In the genomic region with DNA sequence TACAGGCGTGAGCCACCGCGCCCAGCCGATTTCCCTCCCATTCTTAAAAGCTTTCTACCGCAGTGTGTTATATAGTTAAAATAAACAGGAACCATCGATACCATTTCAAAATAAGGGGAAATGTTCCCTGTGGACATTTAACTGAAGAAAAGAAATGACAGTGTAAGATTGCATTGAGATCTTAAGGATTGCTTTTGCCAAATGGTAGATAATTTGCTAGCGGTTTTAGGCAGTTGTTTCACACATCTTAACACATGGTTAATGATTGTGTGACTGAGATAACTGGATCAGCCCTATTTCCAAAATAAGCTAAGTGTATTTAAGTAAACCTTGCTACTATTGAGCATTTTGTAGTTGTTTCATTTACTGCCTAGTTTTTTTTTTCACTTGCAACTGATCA, we compare ENCODE assay signal across 1 cellular context.
TF ChIP-seq lines count a peak whose summit lies in the region.

No MANE protein-coding gene starts in this region.

TF ChIP-seq in HepG2, 621 proteins besides CTCF, POLR2A, EP300 and RAD21:
- TF ChIP-seq ZNF629 (CRISPR knock-in tag; conservative IDR thresholded peaks at IDR 0.05) (no peak), THYN1 (CRISPR knock-in tag; IDR thresholded peaks at IDR 0.05; ENCODE audit: borderline replicate concordance, low read depth) (no peak), MAZ (IDR thresholded peaks at IDR 0.05; ENCODE audit: borderline replicate concordance, low read depth, low read length) (no peak), MAZ (CRISPR knock-in tag; IDR thresholded peaks at IDR 0.05; ENCODE audit: low read depth) (no peak), ZNF20 (CRISPR knock-in tag; IDR thresholded peaks at IDR 0.05) (no peak), ZNF878 (CRISPR knock-in tag; IDR thresholded peaks at IDR 0.05) (no peak), CCAR2 (optimal IDR thresholded peaks at IDR 0.05; ENCODE audit: low read depth, low read length) (no peak), ZNF337 (CRISPR knock-in tag; IDR thresholded peaks at IDR 0.05; ENCODE audit: borderline replicate concordance, low read depth) (no peak), SAP130 (CRISPR knock-in tag; IDR thresholded peaks at IDR 0.05; ENCODE audit: low read depth) (no peak), ZNF251 (CRISPR knock-in tag; IDR thresholded peaks at IDR 0.05) (no peak), SRF (IDR thresholded peaks at IDR 0.05; ENCODE audit: low read depth, low read length) (no peak), HDAC6 (IDR thresholded peaks at IDR 0.05; ENCODE audit: low read depth, low read length) (no peak), ZKSCAN1 (IDR thresholded peaks at IDR 0.05; ENCODE audit: low read length) (no peak), KAT8 (CRISPR knock-in tag; IDR thresholded peaks at IDR 0.05) (no peak), SNAI1 (CRISPR knock-in tag; IDR thresholded peaks at IDR 0.05; ENCODE audit: borderline replicate concordance) (no peak), ZFP41 (CRISPR knock-in tag; IDR thresholded peaks at IDR 0.05; ENCODE audit: borderline replicate concordance) (no peak), ZNF552 (CRISPR knock-in tag; IDR thresholded peaks at IDR 0.05; ENCODE audit: borderline replicate concordance) (no peak), GABPB1 (CRISPR knock-in tag; IDR thresholded peaks at IDR 0.05) (no peak), PAX8 (CRISPR knock-in tag; IDR thresholded peaks at IDR 0.05; ENCODE audit: borderline replicate concordance) (no peak)
- TF ChIP-seq, protein P1, sequence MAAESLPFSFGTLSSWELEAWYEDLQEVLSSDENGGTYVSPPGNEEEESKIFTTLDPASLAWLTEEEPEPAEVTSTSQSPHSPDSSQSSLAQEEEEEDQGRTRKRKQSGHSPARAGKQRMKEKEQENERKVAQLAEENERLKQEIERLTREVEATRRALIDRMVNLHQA (CRISPR knock-in tag; IDR thresholded peaks at IDR 0.05) = no peak
- TF ChIP-seq, protein P2, sequence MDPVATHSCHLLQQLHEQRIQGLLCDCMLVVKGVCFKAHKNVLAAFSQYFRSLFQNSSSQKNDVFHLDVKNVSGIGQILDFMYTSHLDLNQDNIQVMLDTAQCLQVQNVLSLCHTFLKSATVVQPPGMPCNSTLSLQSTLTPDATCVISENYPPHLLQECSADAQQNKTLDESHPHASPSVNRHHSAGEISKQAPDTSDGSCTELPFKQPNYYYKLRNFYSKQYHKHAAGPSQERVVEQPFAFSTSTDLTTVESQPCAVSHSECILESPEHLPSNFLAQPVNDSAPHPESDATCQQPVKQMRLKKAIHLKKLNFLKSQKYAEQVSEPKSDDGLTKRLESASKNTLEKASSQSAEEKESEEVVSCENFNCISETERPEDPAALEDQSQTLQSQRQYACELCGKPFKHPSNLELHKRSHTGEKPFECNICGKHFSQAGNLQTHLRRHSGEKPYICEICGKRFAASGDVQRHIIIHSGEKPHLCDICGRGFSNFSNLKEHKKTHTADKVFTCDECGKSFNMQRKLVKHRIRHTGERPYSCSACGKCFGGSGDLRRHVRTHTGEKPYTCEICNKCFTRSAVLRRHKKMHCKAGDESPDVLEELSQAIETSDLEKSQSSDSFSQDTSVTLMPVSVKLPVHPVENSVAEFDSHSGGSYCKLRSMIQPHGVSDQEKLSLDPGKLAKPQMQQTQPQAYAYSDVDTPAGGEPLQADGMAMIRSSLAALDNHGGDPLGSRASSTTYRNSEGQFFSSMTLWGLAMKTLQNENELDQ (CRISPR knock-in tag; IDR thresholded peaks at IDR 0.05; ENCODE audit: borderline replicate concordance) = no peak
